In genomic region chr11:73784080-73784634, GRCh38 we compare ENCODE assay signal across 1 cellular context.
TF ChIP-seq lines count a peak whose summit lies in the region.

No MANE protein-coding gene starts in this region.

TF ChIP-seq in liver, 16 proteins besides CTCF, POLR2A, EP300 and RAD21 (continued from another document):
- TF ChIP-seq REST (IDR thresholded peaks at IDR 0.05) (peak; percentile 38), NR2F2 (IDR thresholded peaks at IDR 0.05) (no peak), RXRA (IDR thresholded peaks at IDR 0.05) (peak; percentile 32 to 39), YY1 (IDR thresholded peaks at IDR 0.05) (peak; percentile 68), HNF4G (IDR thresholded peaks at IDR 0.05) (no peak)
